In the genomic region with DNA sequence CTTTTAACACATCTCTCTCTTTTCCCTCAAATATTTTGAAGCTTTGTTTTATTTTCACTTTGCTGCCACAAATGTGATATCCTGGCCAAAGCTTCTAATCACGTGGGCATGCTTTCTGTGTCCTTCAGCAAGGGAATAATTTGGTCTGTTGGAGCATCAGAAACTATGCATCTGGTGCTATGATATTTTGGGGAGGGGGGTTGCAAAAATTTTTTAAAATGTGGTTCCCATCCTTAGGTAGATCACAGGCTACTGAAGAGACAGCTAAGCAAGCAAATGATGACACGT, we compare ENCODE assay signal across 19 cellular contexts.
DNase-seq lines count a peak whose midpoint lies in the region; ATAC-seq and TF ChIP-seq lines count a peak whose summit lies in the region.
"Had no signal": no experiment of that assay in that cellular context is flagged by ENCODE, and none has a peak within 500 bp of the region (broad histone marks: within the 10 kb centered on the region; RNA-seq: fewer than 3 reads in every experiment).

No MANE protein-coding gene starts in this region.

- no peak overlapping the region for H2AFZ ChIP-seq in mesenchymal stem cell (ENCODE audit: low read depth, low read length)

- peak; percentile 4 for DNase-seq in M059J (ENCODE audit: low read depth)
- peak; percentile 41 for DNase-seq in cerebellar cortex (ENCODE audit: low spot score)
- no peak for DNase-seq in mesenchymal stem cell
- DNase-seq in superior temporal gyrus (ENCODE audit: extremely low spot score): peak; percentile 57
- DNase-seq in thyroid gland: no peak
- no peak for DNase-seq in mucosa of gallbladder (ENCODE audit: low spot score)
- DNase-seq: activated CD4-positive, alpha-beta T cell treated with anti-CD3 and anti-CD28 coated beads for 36 hours; activated effector memory CD4-positive, alpha-beta T cell treated with anti-CD3 and anti-CD28 coated beads, Interleukin-2, amount 50 U/mL, for 16 hours; amygdala; glutamatergic neuron; HFFc6; MM.1S; NCI-H187; stimulated activated naive CD4-positive, alpha-beta T cell treated with Interleukin-2 at 50 U/mL for 16 hours; T1000 had no signal

- intact Hi-C loops in thyroid gland (cut with DNase I): no loop called here

- no peak overlapping the region for H4K91ac ChIP-seq in mesenchymal stem cell (ENCODE audit: low read length)

- H3K4me3 ChIP-seq in mesenchymal stem cell (ENCODE audit: insufficient read depth in 1 of 2, low read depth in 1 of 2, low read length in 2 of 2): peak overlapping the region in 1 of 2 experiments; percentile 67
- no peak overlapping the region for H3K4me3 ChIP-seq in thyroid gland (replicated peaks in 1 of 3)
- H3K4me3 ChIP-seq: BLaER1, SJSA1 had no signal

- peak overlapping the region; percentile 86 for H3K9ac ChIP-seq in mesenchymal stem cell (ENCODE audit: low read length)
- H3K9ac ChIP-seq: BLaER1 had no signal

- H2BK5ac ChIP-seq in mesenchymal stem cell (ENCODE audit: low read depth, low read length, poor library complexity, severe bottlenecking): no peak overlapping the region

- H3K14ac ChIP-seq in mesenchymal stem cell (ENCODE audit: low read length in 2 of 2): no peak overlapping the region

- no peak overlapping the region for H3K4ac ChIP-seq in mesenchymal stem cell (ENCODE audit: low read depth in 1 of 2, low read length in 2 of 2)

- H3K4me2 ChIP-seq in mesenchymal stem cell (ENCODE audit: low read length, poor library complexity, severe bottlenecking): no peak overlapping the region
- H3K4me2 ChIP-seq: BLaER1 had no signal

- TF ChIP-seq POLR2A in thyroid gland (IDR thresholded peaks at IDR 0.05): no peak

- H4K8ac ChIP-seq in mesenchymal stem cell (ENCODE audit: low read length): no peak overlapping the region

- no peak overlapping the region for H3K23ac ChIP-seq in mesenchymal stem cell (ENCODE audit: low read length in 2 of 2)

- H3K36me3 ChIP-seq in mesenchymal stem cell (ENCODE audit: control insufficient read depth in 1 of 2, insufficient read depth in 2 of 2, low read depth in 1 of 2, low read length in 2 of 2) (no peaks in the 10 kb centered on the region), thyroid gland (no peaks in the 10 kb centered on the region)
- H3K36me3 ChIP-seq: BLaER1, SJSA1 had no signal

- no peak overlapping the region for H2BK15ac ChIP-seq in mesenchymal stem cell (ENCODE audit: low read depth, poor library complexity, severe bottlenecking)

- ATAC-seq in HG02798 (IDR thresholded peaks at IDR 0.05; ENCODE audit: poor library complexity, unreplicated experiment): no peak
- ATAC-seq in GM21576 (IDR thresholded peaks at IDR 0.05; ENCODE audit: unreplicated experiment): no peak
- ATAC-seq: activated CD4-positive, alpha-beta T cell treated with anti-CD3 and anti-CD28 coated beads for 36 hours had no signal

- H3K4me1 ChIP-seq in mesenchymal stem cell (ENCODE audit: control insufficient read depth, insufficient read depth, low read depth, low read length) (no peaks in the 10 kb centered on the region), thyroid gland (no peaks in the 10 kb centered on the region)
- H3K4me1 ChIP-seq: BLaER1, SJSA1 had no signal

- WGBS in mesenchymal stem cell: 88% methylated on average over 2 of the region's 2 CpGs
- WGBS in thyroid gland, 2 donors: 47 to 66% methylated on average over 2 of the region's 2 CpGs

- H2AK5ac ChIP-seq in mesenchymal stem cell (ENCODE audit: low read length, severe bottlenecking): no peak overlapping the region

- TF ChIP-seq CTCF in thyroid gland (IDR thresholded peaks at IDR 0.05): no peak

- no peak overlapping the region for H3K18ac ChIP-seq in mesenchymal stem cell (ENCODE audit: low read depth in 1 of 2, low read length in 2 of 2)

- no peaks in the 10 kb centered on the region for H3K79me1 ChIP-seq in mesenchymal stem cell (replicated peaks; ENCODE audit: low read length, poor library complexity, severe bottlenecking)

- H3K9me3 ChIP-seq in mesenchymal stem cell (ENCODE audit: control insufficient read depth, low read length): no peaks in the 10 kb centered on the region
- no peaks in the 10 kb centered on the region for H3K9me3 ChIP-seq in thyroid gland
- H3K9me3 ChIP-seq: BLaER1, SJSA1 had no signal

- H2BK12ac ChIP-seq in mesenchymal stem cell (ENCODE audit: low read length in 2 of 2): no peak overlapping the region

- H2BK120ac ChIP-seq in mesenchymal stem cell (ENCODE audit: low read depth, low read length): no peak overlapping the region

- H3K27me3 ChIP-seq in mesenchymal stem cell (ENCODE audit: control insufficient read depth in 1 of 2, insufficient read depth in 1 of 2, low read length in 2 of 2) (no peaks in the 10 kb centered on the region), thyroid gland (no peaks in the 10 kb centered on the region)
- H3K27me3 ChIP-seq: BLaER1, SJSA1 had no signal

- no peak overlapping the region for H3K27ac ChIP-seq in mesenchymal stem cell (ENCODE audit: low read length, poor library complexity, severe bottlenecking)
- no peak overlapping the region for H3K27ac ChIP-seq in thyroid gland
- H3K27ac ChIP-seq: BLaER1, SJSA1 had no signal

Comparison
In these comparisons a context has a peak if more than half of its experiments do, and no peak if none do; other contexts are left out.
1. DNase-seq: peak in M059J (single experiment), cerebellar cortex (single experiment) and superior temporal gyrus (single experiment); none in mesenchymal stem cell (single experiment), thyroid gland (0 of 2) and mucosa of gallbladder (single experiment).